8 cellular contexts compared by ENCODE assay signal in genomic region chr17:30709096-30709495, GRCh38.
DNase-seq lines count a peak whose midpoint lies in the region; ATAC-seq and TF ChIP-seq lines count a peak whose summit lies in the region.
"Not testable (repeated sequence)": the region's sequence is repeated elsewhere in the genome, so short reads cannot be mapped to it uniquely, and the experiment has no call there.

No MANE protein-coding gene starts in this region.

- peak; percentile 40 for DNase-seq in NCI-H748 (lab: John Stamatoyannopoulos, UW; ENCODE audit: unreplicated experiment)
- not testable (repeated sequence) for DNase-seq in activated CD8-positive, alpha-beta T cell treated with anti-CD3 and anti-CD28 coated beads for 36 hours
- DNase-seq in hepatocyte (ENCODE audit: low spot score), result peak; percentile 63
- DNase-seq in osteoblast (ENCODE audit: insufficient read length, low spot score, missing footprints), result peak; percentile 87
- peak in 1 of 2 donors; percentile 89 for DNase-seq in upper lobe of left lung

- peak overlapping the region; percentile 75; the same call in 1 of the 2 replicates for H3K9ac ChIP-seq in ES-I3 (ENCODE audit: low read depth, low read length)

- not testable (repeated sequence) for H3K9me3 ChIP-seq in ES-I3 (ENCODE audit: control insufficient read depth, insufficient read depth, low read length); hepatocyte (ENCODE audit: low read depth); osteoblast (ENCODE audit: low read depth, low read length); upper lobe of left lung

- H4K20me1 ChIP-seq in hepatocyte (ENCODE audit: insufficient read depth, poor library complexity, severe bottlenecking) (peaks cover 34% of the 10 kb centered on the region), osteoblast (ENCODE audit: insufficient read depth, low read length) (peaks cover 10% of the 10 kb centered on the region)

- peaks cover 27% of the 10 kb centered on the region for H3K4me1 Mint-ChIP-seq in activated CD8-positive, alpha-beta T cell treated with anti-CD3 and anti-CD28 coated beads for 36 hours (ENCODE audit: low read depth)
- H3K4me1 Mint-ChIP-seq in dendritic cell treated with granulocyte-macrophage colony-stimulating factor and Interleukin-4, amounts not matched to agents 40 ng/mL and 50 ng/mL, for 4 days (ENCODE audit: low read depth), result peaks cover 76% of the 10 kb centered on the region

- H3K79me2 ChIP-seq in hepatocyte (peaks cover 46% of the 10 kb centered on the region), osteoblast (ENCODE audit: insufficient read depth, low read length) (peaks cover 19% of the 10 kb centered on the region)

- peak; percentile 16 for ATAC-seq in HG02763 (IDR thresholded peaks at IDR 0.05; ENCODE audit: unreplicated experiment)
- ATAC-seq in activated CD8-positive, alpha-beta T cell treated with anti-CD3 and anti-CD28 coated beads for 36 hours, result peak; percentile 34
- ATAC-seq in upper lobe of left lung (ENCODE audit: low FRiP score in 2 of 2), result not testable (repeated sequence)

- not testable (repeated sequence) for H3K27ac Mint-ChIP-seq in activated CD8-positive, alpha-beta T cell treated with anti-CD3 and anti-CD28 coated beads for 36 hours
- peak overlapping the region; percentile 96 for H3K27ac Mint-ChIP-seq in dendritic cell treated with granulocyte-macrophage colony-stimulating factor and Interleukin-4, amounts not matched to agents 40 ng/mL and 50 ng/mL, for 4 days

- CTCF ChIA-PET in activated CD8-positive, alpha-beta T cell treated with anti-CD3 and anti-CD28 coated beads for 36 hours (lab: Charles Lee), result interaction anchor here (0.6 to 1.1 kb wide), 3 partner anchors 11 to 232 kb away, joined by 3 to 4 read pairs (median 4); partner anchors contain the start of gene GOSR1

- not testable (repeated sequence) for H3K27me3 ChIP-seq in hepatocyte, upper lobe of left lung
- H3K27me3 ChIP-seq in osteoblast (ENCODE audit: insufficient read depth, low read length), result peaks cover 19% of the 10 kb centered on the region

- H3K4me1 ChIP-seq in ES-I3 (ENCODE audit: insufficient read depth, low read length); hepatocyte (ENCODE audit: insufficient read depth); osteoblast (ENCODE audit: insufficient read depth, low read length): not testable (repeated sequence)
- H3K4me1 ChIP-seq in upper lobe of left lung, result peaks cover 3 to 51% (median 28%) of the 10 kb centered on the region in 4 donors

- H3K4me3 Mint-ChIP-seq in activated CD8-positive, alpha-beta T cell treated with anti-CD3 and anti-CD28 coated beads for 36 hours, result not testable (repeated sequence)
- H3K4me3 Mint-ChIP-seq in dendritic cell treated with granulocyte-macrophage colony-stimulating factor and Interleukin-4, amounts not matched to agents 40 ng/mL and 50 ng/mL, for 4 days, result peak overlapping the region; percentile 18

- not testable (repeated sequence) for TF ChIP-seq CTCF in activated CD8-positive, alpha-beta T cell treated with anti-CD3 and anti-CD28 coated beads for 36 hours (IDR thresholded peaks at IDR 0.05); hepatocyte (IDR thresholded peaks at IDR 0.05; ENCODE audit: poor library complexity); osteoblast (IDR thresholded peaks at IDR 0.05; ENCODE audit: extremely low read depth, low read depth, low read length)
- TF ChIP-seq CTCF in upper lobe of left lung (IDR thresholded peaks at IDR 0.05), result peak in 1 of 6 experiments; percentile 22

- WGBS in hepatocyte (ENCODE audit: low lambda C conversion rate, missing lambda C conversion rate), result 4% methylated on average over 9 of the region's 64 CpGs
- 0% methylated on average over 2 of the region's 64 CpGs; no CpG with 5 or more reads in 1 of the 2 donors for WGBS in upper lobe of left lung, 2 donors

- H2AFZ ChIP-seq in hepatocyte; osteoblast (ENCODE audit: low read length): not testable (repeated sequence)

- intact Hi-C loops in activated CD8-positive, alpha-beta T cell treated with anti-CD3 and anti-CD28 coated beads for 36 hours (cut with micrococcal nuclease); dendritic cell treated with granulocyte-macrophage colony-stimulating factor and Interleukin-4, amounts not matched to agents 40 ng/mL and 50 ng/mL, for 4 days (cut with micrococcal nuclease): not testable (repeated sequence)

- not testable (repeated sequence) for H3K9me2 ChIP-seq in hepatocyte (replicated peaks; ENCODE audit: insufficient read depth)

- H3K36me3 ChIP-seq in ES-I3 (ENCODE audit: insufficient read depth, low read length); hepatocyte (replicated peaks; ENCODE audit: insufficient read depth, low read depth); osteoblast (ENCODE audit: insufficient read depth, low read length); upper lobe of left lung: not testable (repeated sequence)

- H3K27ac ChIP-seq in hepatocyte (peak overlapping the region; percentile 99), upper lobe of left lung (peak overlapping the region in 3 of 4 donors; percentile 67 to 86 (median 75))
- H3K27ac ChIP-seq in osteoblast (ENCODE audit: low read depth, low read length), result not testable (repeated sequence)

- POLR2A ChIA-PET in activated CD8-positive, alpha-beta T cell treated with anti-CD3 and anti-CD28 coated beads for 36 hours (lab: Charles Lee), result not testable (repeated sequence)

- TF ChIP-seq EP300 in upper lobe of left lung (IDR thresholded peaks at IDR 0.05), result not testable (repeated sequence)

- peak overlapping the region; percentile 96 for H3K4me2 ChIP-seq in hepatocyte
- H3K4me2 ChIP-seq in osteoblast (ENCODE audit: insufficient read depth, low read length), result not testable (repeated sequence)

- H3K36me3 Mint-ChIP-seq in activated CD8-positive, alpha-beta T cell treated with anti-CD3 and anti-CD28 coated beads for 36 hours (ENCODE audit: low read depth), result not testable (repeated sequence)
- H3K36me3 Mint-ChIP-seq in dendritic cell treated with granulocyte-macrophage colony-stimulating factor and Interleukin-4, amounts not matched to agents 40 ng/mL and 50 ng/mL, for 4 days (ENCODE audit: low read depth), result peaks cover 30% of the 10 kb centered on the region

- not testable (repeated sequence) for H3K9me3 Mint-ChIP-seq in activated CD8-positive, alpha-beta T cell treated with anti-CD3 and anti-CD28 coated beads for 36 hours; dendritic cell treated with granulocyte-macrophage colony-stimulating factor and Interleukin-4, amounts not matched to agents 40 ng/mL and 50 ng/mL, for 4 days

- H3K4me3 ChIP-seq in hepatocyte (peak overlapping the region; percentile 93), osteoblast (ENCODE audit: insufficient read depth, low read length) (peak overlapping the region; percentile 78), upper lobe of left lung (peak overlapping the region; percentile 76 to 94 (median 83))

- not testable (repeated sequence) for TF ChIP-seq POLR2A in upper lobe of left lung (IDR thresholded peaks at IDR 0.05)

- peaks cover 36% of the 10 kb centered on the region for H3K27me3 Mint-ChIP-seq in activated CD8-positive, alpha-beta T cell treated with anti-CD3 and anti-CD28 coated beads for 36 hours
- peaks cover 17% of the 10 kb centered on the region for H3K27me3 Mint-ChIP-seq in dendritic cell treated with granulocyte-macrophage colony-stimulating factor and Interleukin-4, amounts not matched to agents 40 ng/mL and 50 ng/mL, for 4 days
